In genomic region chr18:9607111-9607510, GRCh38 we compare ENCODE assay signal across 5 cellular contexts. TPM values are rescaled to one million over a fixed set of nuclear protein-coding genes. Genes with fewer than 3 reads are reported as not detected.
DNase-seq lines count a peak whose midpoint lies in the region; ATAC-seq, FAIRE-seq and TF ChIP-seq lines count a peak whose summit lies in the region.
"Not testable (repeated sequence)": the region's sequence is repeated elsewhere in the genome, so short reads cannot be mapped to it uniquely, and the experiment has no call there.

No MANE protein-coding gene starts in this region.

- not testable (repeated sequence) for H2BK12ac ChIP-seq in trophoblast cell (ENCODE audit: low read length)

- TF ChIP-seq POLR2A in HepG2 (IDR thresholded peaks at IDR 0.05; ENCODE audit: insufficient read depth in 1 of 2, low read depth in 2 of 2, low read length in 2 of 2), result not testable (repeated sequence)

- H4K8ac ChIP-seq in trophoblast cell (ENCODE audit: low read depth, low read length), result not testable (repeated sequence)

- intact Hi-C loops in HepG2 (cut with micrococcal nuclease; ENCODE audit: unreplicated experiment), result not testable (repeated sequence)

- not testable (repeated sequence) for H3K4me3 Mint-ChIP-seq in WTC11; chondrocyte (ENCODE audit: unreplicated experiment)

- not testable (repeated sequence) for BruUV-seq in HepG2 (replicated peaks; lab: Mats Ljungman, UMichigan)

- TF ChIP-seq EP300 in HepG2 (IDR thresholded peaks at IDR 0.05; ENCODE audit: low read depth in 2 of 2, low read length in 2 of 2); HepG2 (CRISPR knock-in tag; IDR thresholded peaks at IDR 0.05; ENCODE audit: borderline replicate concordance): not testable (repeated sequence)

- H3K4me3 ChIP-seq in Loucy (ENCODE audit: low read length, poor library complexity, severe bottlenecking); HepG2 (replicated peaks in 1 of 3; ENCODE audit: insufficient read depth in 1 of 3, low read depth in 2 of 3, low read length in 3 of 3); trophoblast cell (ENCODE audit: low read depth, low read length): not testable (repeated sequence)

- not testable (repeated sequence) for H2BK5ac ChIP-seq in trophoblast cell (ENCODE audit: low read depth, low read length, poor library complexity)

- H2BK120ac ChIP-seq in trophoblast cell (ENCODE audit: insufficient read depth, low read length, poor library complexity), result not testable (repeated sequence)

- not testable (repeated sequence) for H3K23ac ChIP-seq in trophoblast cell (ENCODE audit: low read length)

- H3K9ac ChIP-seq in Loucy (ENCODE audit: low read depth, low read length, poor library complexity, severe bottlenecking); HepG2 (ENCODE audit: insufficient read depth, low read depth, low read length); trophoblast cell (ENCODE audit: low read length): not testable (repeated sequence)

- not testable (repeated sequence) for H3K27ac ChIP-seq in HepG2 (ENCODE audit: extremely low read length, insufficient read depth, low read length); trophoblast cell (ENCODE audit: low read depth, low read length)

- H2AFZ ChIP-seq in Loucy (ENCODE audit: low read length); HepG2 (ENCODE audit: low read length); trophoblast cell (ENCODE audit: insufficient read depth, low read length, poor library complexity): not testable (repeated sequence)

- H3K4me1 ChIP-seq in Loucy (ENCODE audit: insufficient read depth, low read length, poor library complexity, severe bottlenecking) (peaks cover 59% of the 10 kb centered on the region), HepG2 (ENCODE audit: insufficient read depth, low read length) (peaks cover 72% of the 10 kb centered on the region)
- H3K4me1 ChIP-seq in trophoblast cell (ENCODE audit: control insufficient read depth in 1 of 2, insufficient read depth in 2 of 2, low read length in 2 of 2), result not testable (repeated sequence)

- H3K14ac ChIP-seq in trophoblast cell (ENCODE audit: low read length), result not testable (repeated sequence)

- H3K27ac Mint-ChIP-seq in WTC11, result not testable (repeated sequence)
- peak overlapping the region; percentile 3 for H3K27ac Mint-ChIP-seq in chondrocyte (ENCODE audit: unreplicated experiment)

- not testable (repeated sequence) for H3K9me3 Mint-ChIP-seq in WTC11; chondrocyte (ENCODE audit: low read depth)

- not testable (repeated sequence) for FAIRE-seq in HepG2 (lab: Jason Lieb, UNC)

- H3K79me2 ChIP-seq in Loucy (ENCODE audit: insufficient read depth, low read length) (peaks cover 96% of the 10 kb centered on the region), HepG2 (ENCODE audit: insufficient read depth, low read length) (peaks cover 94% of the 10 kb centered on the region)
- not testable (repeated sequence) for H3K79me2 ChIP-seq in trophoblast cell (ENCODE audit: control insufficient read depth, insufficient read depth, low read length, poor library complexity)

- H3K36me3 Mint-ChIP-seq in WTC11, result peaks cover 30% of the 10 kb centered on the region
- not testable (repeated sequence) for H3K36me3 Mint-ChIP-seq in chondrocyte (ENCODE audit: low read depth)

- not testable (repeated sequence) for H3K27me3 Mint-ChIP-seq in WTC11 (ENCODE audit: low read depth); chondrocyte (ENCODE audit: low read depth)

- POLR2A ChIA-PET in WTC11 (lab: Charles Lee); HepG2 (lab: Yijun Ruan, JAX): not testable (repeated sequence)

- ATAC-seq in WTC11, HepG2: not testable (repeated sequence)

- not testable (repeated sequence) for H3K18ac ChIP-seq in trophoblast cell (ENCODE audit: low read length)

- not testable (repeated sequence) for TF ChIP-seq CTCF in Loucy (conservative IDR thresholded peaks at IDR 0.05; ENCODE audit: low read length); WTC11 (IDR thresholded peaks at IDR 0.05); chondrocyte (IDR thresholded peaks at IDR 0.05); HepG2 (CRISPR knock-in tag; IDR thresholded peaks at IDR 0.05)

- not testable (repeated sequence) for H4K91ac ChIP-seq in trophoblast cell (ENCODE audit: low read depth, low read length)

- not testable (repeated sequence) for H3K27me3 ChIP-seq in Loucy (ENCODE audit: insufficient read depth, low read length, poor library complexity, severe bottlenecking); HepG2 (ENCODE audit: control insufficient read depth in 1 of 2, insufficient read depth in 2 of 2, low read length in 2 of 2); trophoblast cell (ENCODE audit: insufficient read depth, low read length)

- H3K4me2 ChIP-seq in Loucy (ENCODE audit: low read depth, low read length, poor library complexity, severe bottlenecking), result peak overlapping the region; percentile 9
- not testable (repeated sequence) for H3K4me2 ChIP-seq in HepG2 (ENCODE audit: low read depth, low read length); trophoblast cell (ENCODE audit: low read length)

- CTCF ChIA-PET in WTC11 (lab: Charles Lee), result interaction anchor here (0.6 kb wide), 1 partner anchor 320 kb away, joined by 4 read pairs; no protein-coding TSS in a partner anchor
- CTCF ChIA-PET in HepG2 (lab: Yijun Ruan, JAX; ENCODE audit: low intra/inter-chr PET ratio, low total read pairs), result not testable (repeated sequence)

- not testable (repeated sequence) for H3K79me1 ChIP-seq in trophoblast cell (ENCODE audit: low read length)

- in situ Hi-C loops in HepG2 (cut with HindIII; ENCODE audit: extremely low pct_ligation_motif_present, low pct_unique_long_range_greater_than_20kb), result not testable (repeated sequence)

- not testable (repeated sequence) for H2AK5ac ChIP-seq in trophoblast cell (ENCODE audit: low read length)

- not testable (repeated sequence) for H3K9me3 ChIP-seq in Loucy (ENCODE audit: insufficient read depth, low read depth, low read length); HepG2 (ENCODE audit: low read length); trophoblast cell (ENCODE audit: insufficient read depth, low read depth, low read length)

- not testable (repeated sequence) for H3K9me2 ChIP-seq in Loucy (replicated peaks; ENCODE audit: low read depth, low read length)

- not testable (repeated sequence) for DNase-seq in WTC11 (ENCODE audit: low spot score); chondrocyte (ENCODE audit: low spot score); HepG2 (ENCODE audit: low spot score); trophoblast cell

- H4K12ac ChIP-seq in trophoblast cell (ENCODE audit: low read depth, low read length), result not testable (repeated sequence)

- TF ChIP-seq RAD21 in HepG2 (CRISPR knock-in tag; IDR thresholded peaks at IDR 0.05), result not testable (repeated sequence)

- peak overlapping the region; percentile 55 for H3K4ac ChIP-seq in trophoblast cell (ENCODE audit: low read depth, low read length)

- H3F3A ChIP-seq in Loucy (ENCODE audit: low read depth), result not testable (repeated sequence)

- peaks cover 20% of the 10 kb centered on the region for H3K4me1 Mint-ChIP-seq in WTC11
- H3K4me1 Mint-ChIP-seq in chondrocyte (ENCODE audit: low read depth), result peaks cover 36% of the 10 kb centered on the region

- WGBS in HepG2 (ENCODE audit: low lambda C conversion rate), result 73% methylated on average over 5 of the region's 5 CpGs
- no CpG with 5 or more reads among the region's 5 CpGs for WGBS in trophoblast cell (ENCODE audit: extremely low coverage, insufficient coverage, insufficient read length)

- H4K20me1 ChIP-seq in Loucy (ENCODE audit: insufficient read depth, low read length, poor library complexity, severe bottlenecking), result peaks cover 85% of the 10 kb centered on the region
- not testable (repeated sequence) for H4K20me1 ChIP-seq in HepG2 (ENCODE audit: insufficient read depth, low read length)

- not testable (repeated sequence) for H3K36me3 ChIP-seq in Loucy (ENCODE audit: insufficient read depth, low read length); HepG2 (replicated peaks in 1 of 2; ENCODE audit: control insufficient read depth in 1 of 2, insufficient read depth in 2 of 2, low read length in 2 of 2)
- peaks cover 3 to 14% of the 10 kb centered on the region in 2 experiments for H3K36me3 ChIP-seq in trophoblast cell (ENCODE audit: control insufficient read depth in 1 of 2, insufficient read depth in 2 of 2, low read length in 2 of 2)

RNA-seq across cellular contexts. Expression of gene PPP4R1, which starts 7.2 kb away (rescaled TPM):
- total RNA-seq in WTC11 (2021) (71.1 to 78.7 TPM (median 77.0 TPM) in 3 replicates), chondrocyte (105 to 110 TPM (median 108 TPM) in 3 replicates), HepG2 (2016; rRNA removed; fragmentation: Illumina TruSeq; extraction: Trizol) (66.5 and 84.6 TPM in 2 replicates)
- total RNA-seq in HepG2 (2016; cell fraction: cytosol; rRNA removed; fragmentation: Illumina TruSeq; extraction: Trizol; ENCODE audit: low read depth), result 144 and 170 TPM in 2 replicates
- 69.2 and 85.3 TPM in 2 replicates for total RNA-seq in HepG2 (2016; cell fraction: insoluble cytoplasmic fraction; rRNA removed; fragmentation: Illumina TruSeq; extraction: Trizol)
- total RNA-seq in HepG2 (2016; cell fraction: membrane; rRNA removed; fragmentation: Illumina TruSeq; extraction: Trizol), result 85.0 and 109 TPM in 2 replicates
- total RNA-seq in HepG2 (2016; cell fraction: nucleus; rRNA removed; fragmentation: Illumina TruSeq; extraction: Trizol), result 69.1 and 76.3 TPM in 2 replicates
- 67.2 and 72.4 TPM in 2 replicates for polyA plus RNA-seq in HepG2 (2011; rRNA removed)
- 55.0 and 59.0 TPM in 2 replicates for polyA plus RNA-seq in HepG2 (2011; cell fraction: cytosol; rRNA removed)
- polyA plus RNA-seq in HepG2 (2011; cell fraction: nucleus; rRNA removed), result 76.7 and 84.0 TPM in 2 replicates
- 35.3 and 48.1 TPM in 2 replicates for polyA plus RNA-seq in HepG2 (2012)
- polyA plus RNA-seq in HepG2 (2016; cell fraction: cytosol; fragmentation: Illumina TruSeq; extraction: Trizol; ENCODE audit: low read depth), result 6.3 and 6.5 TPM in 2 replicates
- polyA plus RNA-seq in HepG2 (2016; cell fraction: insoluble cytoplasmic fraction; fragmentation: Illumina TruSeq; extraction: Trizol; ENCODE audit: low read depth), result 50.5 and 52.3 TPM in 2 replicates
- polyA plus RNA-seq in HepG2 (2016; cell fraction: membrane; fragmentation: Illumina TruSeq; extraction: Trizol; ENCODE audit: low read depth), result 18.9 and 22.6 TPM in 2 replicates
- 68.2 and 72.2 TPM in 2 replicates for polyA plus RNA-seq in HepG2 (2016; cell fraction: nucleus; fragmentation: Illumina TruSeq; extraction: Trizol; ENCODE audit: insufficient read depth, low read depth)
- polyA minus RNA-seq in HepG2 (2011; rRNA and poly(A)+ RNA removed; ENCODE audit: low replicate concordance), result 122 and 149 TPM in 2 replicates
- 33.5 and 74.3 TPM in 2 replicates for polyA minus RNA-seq in HepG2 (2011; cell fraction: cytosol; rRNA and poly(A)+ RNA removed)
- polyA minus RNA-seq in HepG2 (2011; cell fraction: nucleus; rRNA and poly(A)+ RNA removed), result 130 and 145 TPM in 2 replicates
- polyA plus RNA-seq in trophoblast cell (2013), result 80.3 and 85.6 TPM in 2 replicates
